Comparison of ENCODE assay signal across 5 cellular contexts in genomic region chr2:131722256-131722655, GRCh38.
DNase-seq lines count a peak whose midpoint lies in the region; ATAC-seq, FAIRE-seq and TF ChIP-seq lines count a peak whose summit lies in the region.
"Not testable (repeated sequence)": the region's sequence is repeated elsewhere in the genome, so short reads cannot be mapped to it uniquely, and the experiment has no call there.

No MANE protein-coding gene starts in this region.

- not testable (repeated sequence) for H3K79me2 ChIP-seq in HepG2 (ENCODE audit: insufficient read depth, low read length)

- TF ChIP-seq POLR2A in HepG2 (IDR thresholded peaks at IDR 0.05; ENCODE audit: insufficient read depth in 1 of 2, low read depth in 2 of 2, low read length in 2 of 2), result not testable (repeated sequence)

- WGBS in HepG2 (ENCODE audit: low lambda C conversion rate), result 96% methylated on average over 2 of the region's 2 CpGs

- H3K9ac ChIP-seq in HepG2 (ENCODE audit: insufficient read depth, low read depth, low read length), result not testable (repeated sequence)

- intact Hi-C loops in HepG2 (cut with micrococcal nuclease; ENCODE audit: unreplicated experiment), result not testable (repeated sequence)

- DNase-seq in dermis blood vessel endothelial cell (peak; percentile 17), fibroblast of pulmonary artery (ENCODE audit: low read depth) (peak; percentile 31), retinal pigment epithelial cell (ENCODE audit: low read depth) (peak; percentile 1)
- not testable (repeated sequence) for DNase-seq in HepG2 (ENCODE audit: low spot score); progenitor cell of endocrine pancreas (ENCODE audit: low spot score, unreplicated experiment)

- H3K4me3 Mint-ChIP-seq in progenitor cell of endocrine pancreas (ENCODE audit: low read depth), result not testable (repeated sequence)

- H3K36me3 ChIP-seq in HepG2 (replicated peaks in 1 of 2; ENCODE audit: control insufficient read depth in 1 of 2, insufficient read depth in 2 of 2, low read length in 2 of 2), result not testable (repeated sequence)

- peaks cover 27% of the 10 kb centered on the region for H3K4me1 ChIP-seq in HepG2 (ENCODE audit: insufficient read depth, low read length)

- not testable (repeated sequence) for BruUV-seq in HepG2 (replicated peaks; lab: Mats Ljungman, UMichigan)

- H3K4me2 ChIP-seq in HepG2 (ENCODE audit: low read depth, low read length), result peak overlapping the region; percentile 7; the same call in 1 of the 2 replicates

- in situ Hi-C loops in HepG2 (cut with HindIII; ENCODE audit: extremely low pct_ligation_motif_present, low pct_unique_long_range_greater_than_20kb), result not testable (repeated sequence)

- peaks cover 14% of the 10 kb centered on the region for H3K9me3 Mint-ChIP-seq in progenitor cell of endocrine pancreas (ENCODE audit: low read depth)

- H3K27me3 Mint-ChIP-seq in progenitor cell of endocrine pancreas, result not testable (repeated sequence)

- H2AFZ ChIP-seq in HepG2 (ENCODE audit: low read length), result not testable (repeated sequence)

- H4K20me1 ChIP-seq in HepG2 (ENCODE audit: insufficient read depth, low read length), result not testable (repeated sequence)

- not testable (repeated sequence) for H3K27me3 ChIP-seq in HepG2 (ENCODE audit: control insufficient read depth in 1 of 2, insufficient read depth in 2 of 2, low read length in 2 of 2)

- CTCF ChIA-PET in HepG2 (lab: Yijun Ruan, JAX; ENCODE audit: low intra/inter-chr PET ratio, low total read pairs), result not testable (repeated sequence)

- H3K27ac ChIP-seq in HepG2 (ENCODE audit: extremely low read length, insufficient read depth, low read length), result not testable (repeated sequence)

- H3K4me1 Mint-ChIP-seq in progenitor cell of endocrine pancreas (ENCODE audit: low read depth), result peaks cover 22% of the 10 kb centered on the region

- not testable (repeated sequence) for ATAC-seq in HepG2

- peak overlapping the region; percentile 76 for H3K27ac Mint-ChIP-seq in progenitor cell of endocrine pancreas

- not testable (repeated sequence) for H3K4me3 ChIP-seq in fibroblast of pulmonary artery (replicated peaks; ENCODE audit: low read depth, low read length); HepG2 (replicated peaks in 1 of 3; ENCODE audit: insufficient read depth in 1 of 3, low read depth in 2 of 3, low read length in 3 of 3); retinal pigment epithelial cell (ENCODE audit: low read length)

- H3K9me3 ChIP-seq in HepG2 (ENCODE audit: low read length), result not testable (repeated sequence)

- FAIRE-seq in HepG2 (lab: Jason Lieb, UNC), result not testable (repeated sequence)

- TF ChIP-seq CTCF in fibroblast of pulmonary artery (IDR thresholded peaks at IDR 0.05; ENCODE audit: low read length, missing control alignments); HepG2 (CRISPR knock-in tag; IDR thresholded peaks at IDR 0.05); progenitor cell of endocrine pancreas (IDR thresholded peaks at IDR 0.05; ENCODE audit: unreplicated experiment); retinal pigment epithelial cell (conservative IDR thresholded peaks at IDR 0.05; ENCODE audit: low read depth, low read length): not testable (repeated sequence)

- H3K36me3 Mint-ChIP-seq in progenitor cell of endocrine pancreas (ENCODE audit: insufficient read depth), result peaks cover 10% of the 10 kb centered on the region

- not testable (repeated sequence) for TF ChIP-seq EP300 in HepG2 (IDR thresholded peaks at IDR 0.05; ENCODE audit: low read depth in 2 of 2, low read length in 2 of 2); HepG2 (CRISPR knock-in tag; IDR thresholded peaks at IDR 0.05; ENCODE audit: borderline replicate concordance)

- POLR2A ChIA-PET in HepG2 (lab: Yijun Ruan, JAX), result interaction anchor here (1.7 kb wide), 1 partner anchor 40 kb away, joined by 4 read pairs; no protein-coding TSS in a partner anchor

- TF ChIP-seq RAD21 in HepG2 (CRISPR knock-in tag; IDR thresholded peaks at IDR 0.05), result not testable (repeated sequence)

TF ChIP-seq in HepG2, 621 proteins besides CTCF, POLR2A, EP300 and RAD21:
- TF ChIP-seq RARA (CRISPR knock-in tag; IDR thresholded peaks at IDR 0.05), result 0 out of 2 replicates have a peak, but pooled peaks have one; percentile 15
TF ChIP-seq in HepG2: peak in this region for 1; not testable (repeated sequence) for 620.
